In the genomic region with DNA sequence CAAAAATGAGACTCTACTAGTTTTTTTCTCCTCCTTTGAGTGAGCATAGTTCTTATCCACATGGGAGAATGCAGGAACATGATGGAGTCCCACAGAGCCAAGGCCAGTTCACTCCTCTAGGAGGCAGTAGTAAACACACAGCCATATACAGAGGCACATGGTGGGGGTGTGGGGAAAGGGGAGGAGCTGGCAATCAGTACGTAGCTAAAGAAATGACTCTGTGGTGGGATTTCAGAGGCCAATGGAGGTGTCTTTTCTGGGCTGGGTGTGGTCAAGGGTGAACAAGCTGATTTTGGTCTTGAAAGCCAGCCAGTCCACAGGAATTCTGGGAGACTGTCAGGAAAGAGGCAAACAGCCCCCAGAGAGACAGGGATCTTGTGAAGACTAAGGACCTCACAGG, we compare ENCODE assay signal across 8 cellular contexts. TPM values are rescaled to one million over a fixed set of nuclear protein-coding genes. Genes with fewer than 3 reads are reported as not detected.
DNase-seq lines count a peak whose midpoint lies in the region; ATAC-seq and TF ChIP-seq lines count a peak whose summit lies in the region.

No MANE protein-coding gene starts in this region.

- no TSS peak for BruUV-seq in OCI-LY7 (replicated peaks; lab: Mats Ljungman, UMichigan)

- CTCF ChIA-PET in OCI-LY7 (lab: Charles Lee; ENCODE audit: unreplicated experiment): interaction anchor here (1.1 kb wide), 1 partner anchor 224 kb away, joined by 3 read pairs; no protein-coding TSS in a partner anchor

- H3K79me2 ChIP-seq in OCI-LY7 (ENCODE audit: insufficient read depth, low read depth, low read length): no peaks in the 10 kb centered on the region

- H3K4me1 ChIP-seq in OCI-LY7 (ENCODE audit: insufficient read depth, low read length, poor library complexity, severe bottlenecking): peaks cover 10% of the 10 kb centered on the region

- H3K36me3 ChIP-seq in OCI-LY7 (ENCODE audit: insufficient read depth, low read length): no peaks in the 10 kb centered on the region

- DNase-seq in Daoy (ENCODE audit: low read depth) (peak; percentile 79), OCI-LY7 (ENCODE audit: low spot score) (peak; percentile 78), activated T-cell treated with anti-CD3 and anti-CD28 coated beads for 48 hours (ENCODE audit: low read depth) (peak; percentile 67), globus pallidus (ENCODE audit: low spot score) (peak; percentile 20), NCI-H2107 (lab: John Stamatoyannopoulos, UW) (no peak)
- peak; percentile 65 to 75 for DNase-seq in stimulated activated CD4-positive, alpha-beta T cell treated with anti-CD3 and anti-CD28 coated beads, Interleukin-2, amount 100 ng/mL, for 24 hours

- H3K27ac ChIP-seq in OCI-LY7 (ENCODE audit: low read depth, low read length, poor library complexity, severe bottlenecking): peak overlapping the region; percentile 30

- H3K4me2 ChIP-seq in OCI-LY7 (ENCODE audit: low read length): peak overlapping the region; percentile 55

- peak overlapping the region; percentile 93 for H2AFZ ChIP-seq in OCI-LY7 (ENCODE audit: low read length)

- POLR2A ChIA-PET in OCI-LY7 (lab: Charles Lee): interaction anchor here (0.6 kb wide), 1 partner anchor 181 kb away, joined by 3 read pairs; no protein-coding TSS in a partner anchor

- H4K20me1 ChIP-seq in OCI-LY7 (ENCODE audit: insufficient read depth, low read length): no peaks in the 10 kb centered on the region

- ATAC-seq in HG02938 (IDR thresholded peaks at IDR 0.05; ENCODE audit: unreplicated experiment) (peak; percentile 64), GM21737 (IDR thresholded peaks at IDR 0.05; ENCODE audit: unreplicated experiment) (no peak)

- H3K9me3 ChIP-seq in OCI-LY7 (ENCODE audit: low read length): no peaks in the 10 kb centered on the region

- no peaks in the 10 kb centered on the region for H3K9me2 ChIP-seq in OCI-LY7 (ENCODE audit: insufficient read depth, low read length)

- peak; percentile 87 for TF ChIP-seq CTCF in OCI-LY7 (conservative IDR thresholded peaks at IDR 0.05; ENCODE audit: low read length)

- intact Hi-C loops in OCI-LY7 (cut with micrococcal nuclease; ENCODE audit: unreplicated experiment): no loop called here

- H3K4me3 ChIP-seq in OCI-LY7 (ENCODE audit: low read depth, low read length, poor library complexity, severe bottlenecking): peak overlapping the region; percentile 14

RNA-seq across cellular contexts. Expression of a gene that starts 6.6 kb away (rescaled TPM):
- total RNA-seq in Daoy (2014; rRNA removed; shearing (Covaris generic)): 199 and 200 TPM in 2 replicates
- 116 and 130 TPM in 2 replicates for total RNA-seq in OCI-LY7 (2014; rRNA removed; shearing (Covaris generic))
- total RNA-seq in OCI-LY7 (2022): 196 and 197 TPM in 2 replicates
